ENCODE assay signal across 36 cellular contexts in the genomic region with DNA sequence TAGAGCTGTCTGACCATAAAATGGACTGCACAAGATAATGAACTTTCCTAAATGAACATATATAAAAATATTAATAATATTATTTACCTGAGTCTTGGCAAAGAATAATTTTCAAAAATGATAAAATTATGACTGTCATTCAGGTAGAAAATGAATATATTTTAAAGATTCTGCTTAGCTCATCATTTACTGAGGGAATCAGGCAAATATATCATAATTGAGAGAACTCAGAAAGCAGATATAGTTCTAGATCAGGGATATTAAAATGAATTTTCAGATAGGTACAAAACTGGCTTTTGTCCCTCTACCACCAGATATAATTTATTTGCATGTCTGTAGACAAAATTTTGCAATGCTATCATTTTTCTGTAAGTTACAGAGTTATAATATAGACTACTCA.
"Had no signal": no experiment of that assay in that cellular context is flagged by ENCODE, and none has a peak within 500 bp of the region (broad histone marks: within the 10 kb centered on the region; RNA-seq: fewer than 3 reads in every experiment).

No MANE protein-coding gene starts in this region.

- H3K4me3 ChIP-seq: adrenal gland, body of pancreas, breast epithelium had no signal

- ATAC-seq: activated CD8-positive, alpha-beta T cell treated with anti-CD3 and anti-CD28 coated beads for 36 hours; activated naive CD4-positive, alpha-beta T cell treated with anti-CD3 and anti-CD28 coated beads, Interleukin-2, amount 50 U/mL, for 72 hours; activated T-cell treated with anti-CD3 and anti-CD28 coated beads, Interleukin-2, amount 50 U/mL, for 4 hours; activated T-cell treated with anti-CD3 and anti-CD28 coated beads, Interleukin-2, amount 50 U/mL, for 72 hours; activated T-helper 17 cell treated with anti-CD3 and anti-CD28 coated beads, Interleukin-2, amount 50 U/mL, for 72 hours; body of pancreas had no signal

- H3K9me3 Mint-ChIP-seq: activated CD4-positive, alpha-beta memory T cell treated with anti-CD3 and anti-CD28 coated beads for 36 hours; activated CD4-positive, alpha-beta T cell treated with anti-CD3 and anti-CD28 coated beads, Interleukin-2, amount 10 ng/mL, durations not matched to agents 24 days and 14 days; activated CD8-positive, alpha-beta T cell treated with anti-CD3 and anti-CD28 coated beads for 36 hours; activated naive CD4-positive, alpha-beta T cell treated with anti-CD3 and anti-CD28 coated beads for 36 hours; activated naive CD8-positive, alpha-beta T cell treated with anti-CD3 and anti-CD28 coated beads for 36 hours; activated T-cell treated with anti-CD3 and anti-CD28 coated beads, Interleukin-2, amount 50 U/mL, for 4 hours; activated T-helper 1 cell treated with anti-CD3 and anti-CD28 coated beads, Interleukin-12 subunit alpha, Interleukin-12 subunit beta, Interleukin-2, Interleukin-4 antibody, amounts not matched to agents 30 ng/mL and 10 ng/mL and 1 ng/mL, durations not matched to agents 14 hours and 24 hours and 36 hours; activated T-helper 17 cell treated with anti-CD3 and anti-CD28 coated beads, Interleukin-2, amount 50 U/mL, for 72 hours; T-helper 1 cell treated with Interleukin-12 subunit alpha and Interleukin-12 subunit beta and Interleukin-4 antibody, amounts not matched to agents 30 μg/mL and 1 μg/mL, for 36 hours; T-helper 2 cell treated with Interferon-gamma antibody and Interleukin-4, amounts not matched to agents 5 μg/mL and 100 μg/mL, for 36 hours had no signal

- DNase-seq: activated B cell treated with CpG ODN at 0.5 μM for 24 hours; activated CD4-positive, alpha-beta memory T cell treated with anti-CD3 and anti-CD28 coated beads for 36 hours; activated CD4-positive, alpha-beta T cell treated with anti-CD3 and anti-CD28 coated beads for 4 hours; activated CD4-positive, alpha-beta T cell treated with anti-CD3 and anti-CD28 coated beads, Interleukin-2, amount 10 ng/mL, durations not matched to agents 24 days and 14 days; activated CD4-positive, alpha-beta T cell treated with anti-CD3 and anti-CD28 coated beads, Interleukin-2, amount 50 U/mL, for 1 hour; activated CD4-positive, alpha-beta T cell treated with anti-CD3 and anti-CD28 coated beads, Interleukin-2, amount 50 U/mL, for 4 hours; activated CD4-positive, CD25-positive, alpha-beta regulatory T cell treated with anti-CD3 and anti-CD28 coated beads, Interleukin-2, amount 50 U/mL, for 72 hours; activated CD8-positive, alpha-beta memory T cell treated with anti-CD3 and anti-CD28 coated beads, Interleukin-2, amount 50 U/mL, for 4 hours; activated CD8-positive, alpha-beta T cell treated with anti-CD3 and anti-CD28 coated beads for 36 hours; activated effector memory CD4-positive, alpha-beta T cell treated with anti-CD3 and anti-CD28 coated beads, Interleukin-2, amount 50 U/mL, for 16 hours; activated gamma-delta T cell treated with Interleukin-2 at 50 U/mL for 16 hours; activated naive CD4-positive, alpha-beta T cell; activated naive CD4-positive, alpha-beta T cell treated with anti-CD3 and anti-CD28 coated beads for 36 hours; activated naive CD4-positive, alpha-beta T cell treated with anti-CD3 and anti-CD28 coated beads, Interleukin-2, amount 50 U/mL, for 16 hours; activated naive CD8-positive, alpha-beta T cell treated with anti-CD3 and anti-CD28 coated beads for 36 hours; activated T-cell treated with anti-CD3 and anti-CD28 coated beads for 4 hours; activated T-cell treated with anti-CD3 and anti-CD28 coated beads, Interleukin-2, amount 50 U/mL, for 1 hour; activated T-cell treated with anti-CD3 and anti-CD28 coated beads, Interleukin-2, amount 50 U/mL, for 4 hours; activated T-cell treated with anti-CD3 and anti-CD28 coated beads, Interleukin-2, amount 50 U/mL, for 72 hours; adrenal gland; amniotic stem cell; aorta; body of pancreas; brain microvascular endothelial cell; central memory CD4-positive, alpha-beta T cell; T-helper 2 cell; T-helper 9 cell had no signal

- H3K27me3 ChIP-seq: adrenal gland, body of pancreas, brain microvascular endothelial cell, breast epithelium had no signal

- H3K36me3 Mint-ChIP-seq: activated CD4-positive, alpha-beta memory T cell treated with anti-CD3 and anti-CD28 coated beads for 36 hours; activated naive CD8-positive, alpha-beta T cell treated with anti-CD3 and anti-CD28 coated beads for 36 hours had no signal

- H3K4me1 Mint-ChIP-seq: activated B cell treated with CpG ODN at 0.5 μM for 24 hours; activated CD4-positive, alpha-beta T cell treated with anti-CD3 and anti-CD28 coated beads, Interleukin-2, amount 10 ng/mL, durations not matched to agents 24 days and 14 days; activated naive CD8-positive, alpha-beta T cell treated with anti-CD3 and anti-CD28 coated beads for 36 hours; activated T-helper 17 cell treated with anti-CD3 and anti-CD28 coated beads, Interleukin-2, amount 50 U/mL, for 72 hours had no signal

- FAIRE-seq: astrocyte, TTC549 had no signal

- H3K27ac ChIP-seq: adrenal gland, body of pancreas, brain microvascular endothelial cell, breast epithelium, VCaP had no signal

- H3K9me3 ChIP-seq: adrenal gland, body of pancreas had no signal

- H3K27ac Mint-ChIP-seq: activated B cell treated with CpG ODN at 0.5 μM for 24 hours; activated CD4-positive, alpha-beta memory T cell treated with anti-CD3 and anti-CD28 coated beads for 36 hours; activated CD4-positive, alpha-beta T cell treated with anti-CD3 and anti-CD28 coated beads, Interleukin-2, amount 10 ng/mL, durations not matched to agents 24 days and 14 days; activated CD8-positive, alpha-beta T cell treated with anti-CD3 and anti-CD28 coated beads for 36 hours; activated naive CD4-positive, alpha-beta T cell treated with anti-CD3 and anti-CD28 coated beads for 36 hours; activated naive CD4-positive, alpha-beta T cell treated with anti-CD3 and anti-CD28 coated beads, Interleukin-2, amount 50 U/mL, for 72 hours; activated naive CD8-positive, alpha-beta T cell treated with anti-CD3 and anti-CD28 coated beads for 36 hours; activated T-cell treated with anti-CD3 and anti-CD28 coated beads, Interleukin-2, amount 50 U/mL, for 72 hours; activated T-helper 1 cell treated with anti-CD3 and anti-CD28 coated beads, Interleukin-12 subunit alpha, Interleukin-12 subunit beta, Interleukin-2, Interleukin-4 antibody, amounts not matched to agents 30 ng/mL and 10 ng/mL and 1 ng/mL, durations not matched to agents 14 hours and 24 hours and 36 hours; activated T-helper 17 cell treated with anti-CD3 and anti-CD28 coated beads, Interleukin-2, amount 50 U/mL, for 72 hours; T-helper 1 cell treated with Interleukin-12 subunit alpha and Interleukin-12 subunit beta and Interleukin-4 antibody, amounts not matched to agents 30 μg/mL and 1 μg/mL, for 36 hours; T-helper 2 cell treated with Interferon-gamma antibody and Interleukin-4, amounts not matched to agents 5 μg/mL and 100 μg/mL, for 36 hours had no signal

- H3K27me3 Mint-ChIP-seq: activated CD4-positive, alpha-beta T cell treated with anti-CD3 and anti-CD28 coated beads, Interleukin-2, amount 10 ng/mL, durations not matched to agents 24 days and 14 days had no signal

- H3K4me3 Mint-ChIP-seq: activated B cell treated with CpG ODN at 0.5 μM for 24 hours; activated CD4-positive, alpha-beta memory T cell treated with anti-CD3 and anti-CD28 coated beads for 36 hours; activated CD4-positive, alpha-beta T cell treated with anti-CD3 and anti-CD28 coated beads, Interleukin-2, amount 10 ng/mL, durations not matched to agents 24 days and 14 days; activated CD8-positive, alpha-beta T cell treated with anti-CD3 and anti-CD28 coated beads for 36 hours; activated naive CD4-positive, alpha-beta T cell treated with anti-CD3 and anti-CD28 coated beads for 36 hours; activated naive CD8-positive, alpha-beta T cell treated with anti-CD3 and anti-CD28 coated beads for 36 hours; activated T-cell treated with anti-CD3 and anti-CD28 coated beads, Interleukin-2, amount 50 U/mL, for 4 hours; activated T-cell treated with anti-CD3 and anti-CD28 coated beads, Interleukin-2, amount 50 U/mL, for 72 hours; activated T-helper 1 cell treated with anti-CD3 and anti-CD28 coated beads, Interleukin-12 subunit alpha, Interleukin-12 subunit beta, Interleukin-2, Interleukin-4 antibody, amounts not matched to agents 30 ng/mL and 10 ng/mL and 1 ng/mL, durations not matched to agents 14 hours and 24 hours and 36 hours; activated T-helper 17 cell treated with anti-CD3 and anti-CD28 coated beads, Interleukin-2, amount 50 U/mL, for 72 hours; T-helper 1 cell treated with Interleukin-12 subunit alpha and Interleukin-12 subunit beta and Interleukin-4 antibody, amounts not matched to agents 30 μg/mL and 1 μg/mL, for 36 hours; T-helper 2 cell treated with Interferon-gamma antibody and Interleukin-4, amounts not matched to agents 5 μg/mL and 100 μg/mL, for 36 hours had no signal

- H3K36me3 ChIP-seq: adrenal gland, brain microvascular endothelial cell, breast epithelium had no signal

- H3K4me1 ChIP-seq: adrenal gland, body of pancreas, breast epithelium had no signal
